ENCODE assay signal across 8 cellular contexts in the genomic region with DNA sequence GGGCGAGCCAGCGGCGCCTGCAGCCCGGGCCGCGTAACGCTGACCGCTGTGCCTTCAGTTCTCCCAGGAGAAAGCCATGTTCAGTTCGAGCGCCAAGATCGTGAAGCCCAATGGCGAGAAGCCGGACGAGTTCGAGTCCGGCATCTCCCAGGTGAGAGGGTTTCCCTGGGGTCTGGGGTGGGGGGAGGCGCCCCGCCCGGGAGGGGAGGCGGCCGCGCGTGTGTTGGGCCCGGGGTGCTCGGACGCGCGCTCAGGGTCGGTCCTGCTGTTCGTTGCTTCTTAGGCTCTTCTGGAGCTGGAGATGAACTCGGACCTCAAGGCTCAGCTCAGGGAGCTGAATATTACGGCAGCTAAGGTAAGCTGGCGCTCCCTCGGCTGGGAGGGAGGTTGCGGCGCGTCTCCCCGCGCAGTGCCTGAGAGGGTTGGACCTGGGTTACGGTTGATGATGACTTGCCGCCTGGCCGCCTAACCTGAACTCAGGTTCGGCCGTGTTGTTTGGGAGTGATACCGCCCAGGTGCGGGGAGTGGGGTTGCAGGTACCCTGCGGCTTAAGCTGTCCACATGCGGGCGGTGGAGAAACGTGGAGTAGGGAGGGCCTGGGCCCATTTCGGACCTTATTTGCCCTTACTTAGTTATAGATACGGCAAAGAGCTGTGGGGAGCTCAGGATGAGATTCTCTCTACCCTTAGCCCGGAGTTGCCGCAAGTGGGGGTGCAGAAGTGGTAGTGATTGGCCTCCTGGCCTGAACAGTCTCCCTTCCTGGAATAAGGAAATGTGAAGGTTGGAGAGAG. TPM values are rescaled to one million over a fixed set of nuclear protein-coding genes. Genes with fewer than 3 reads are reported as not detected.
A peak's percentile ranks its signal among the peaks of the same experiment; 100 is the strongest.
DNase-seq lines count a peak whose midpoint lies in the region; ATAC-seq, FAIRE-seq and TF ChIP-seq lines count a peak whose summit lies in the region.

No MANE protein-coding gene starts in this region.

- H3K27ac ChIP-seq in 22Rv1 = peak overlapping the region; percentile 80
- H3K27ac ChIP-seq in endothelial cell of umbilical vein (ENCODE audit: insufficient read depth, low read depth, low read length) = peak overlapping the region; percentile 54

- TF ChIP-seq CTCF in 22Rv1 (IDR thresholded peaks at IDR 0.05) (no peak), endothelial cell of umbilical vein (IDR thresholded peaks at IDR 0.05; ENCODE audit: extremely low read depth in 1 of 2, insufficient read depth in 1 of 2, low read depth in 1 of 2, low read length in 2 of 2) (no peak), natural killer cell (IDR thresholded peaks at IDR 0.05) (no peak)

- dilution Hi-C loops in endothelial cell of umbilical vein (cut with MboI; ENCODE audit: extremely low pct_ligation_motif_present, low sequenced_read_pairs) = no loop called here

- FAIRE-seq in endothelial cell of umbilical vein (lab: Jason Lieb, UNC) = no peak

- H3K27ac Mint-ChIP-seq in natural killer cell = peak overlapping the region; percentile 91 to 93

- peak overlapping the region; percentile 85 for H3K4me2 ChIP-seq in endothelial cell of umbilical vein (ENCODE audit: insufficient read depth, low read length)

- peaks cover 54% of the 10 kb centered on the region for H3K79me2 ChIP-seq in endothelial cell of umbilical vein (ENCODE audit: control insufficient read depth, insufficient read depth, low read length)

- peak overlapping the region; percentile 37 to 82 (median 73) for H3K4me3 ChIP-seq in endothelial cell of umbilical vein (replicated peaks in 1 of 3; ENCODE audit: insufficient read depth in 1 of 3, low read depth in 1 of 3, low read length in 3 of 3)

- H3K4me3 Mint-ChIP-seq in natural killer cell = peak overlapping the region; percentile 91

- peaks cover 14% of the 10 kb centered on the region for H3K36me3 Mint-ChIP-seq in natural killer cell

- peak overlapping the region; percentile 81 for H3K9ac ChIP-seq in endothelial cell of umbilical vein (replicated peaks; ENCODE audit: extremely low read depth, insufficient read depth, low read length)

- TF ChIP-seq POLR2A in endothelial cell of umbilical vein (IDR thresholded peaks at IDR 0.05; ENCODE audit: low read depth, low read length) = no peak

- peaks cover 31% of the 10 kb centered on the region for H3K4me1 ChIP-seq in endothelial cell of umbilical vein (ENCODE audit: control insufficient read depth, extremely low read depth, insufficient read depth, low read length)

- no peaks in the 10 kb centered on the region for H3K27me3 Mint-ChIP-seq in natural killer cell (ENCODE audit: low read depth in 2 of 2)

- ATAC-seq in GM19372 (IDR thresholded peaks at IDR 0.05; ENCODE audit: low read depth, unreplicated experiment) (peak; percentile 35), HG03457 (IDR thresholded peaks at IDR 0.05; ENCODE audit: unreplicated experiment) (peak; percentile 13), natural killer cell (peak; percentile 29 to 60 (median 50))

- peaks cover 19% of the 10 kb centered on the region for H4K20me1 ChIP-seq in endothelial cell of umbilical vein (replicated peaks; ENCODE audit: control insufficient read depth, extremely low read depth, insufficient read depth, low read length)

- intact Hi-C loops in endothelial cell of umbilical vein (cut with micrococcal nuclease) (loop anchor here (1.0 to 5.0 kb wide), 5 partner anchors 17 to 198 kb away; a partner anchor contains a TSS), natural killer cell (cut with micrococcal nuclease) (loop anchor here (1.0 kb wide), 2 partner anchors 17 to 56 kb away; a partner anchor contains a TSS)

- H3K27me3 ChIP-seq in endothelial cell of umbilical vein (ENCODE audit: control insufficient read depth in 2 of 2, insufficient read depth in 2 of 2, low read length in 2 of 2) = no peaks in the 10 kb centered on the region

- CTCF ChIA-PET in endothelial cell of umbilical vein (lab: Charles Lee) = interaction anchor here (1.3 kb wide), 1 partner anchor 17 kb away, joined by 3 read pairs; a partner anchor contains a TSS

- H2AFZ ChIP-seq in endothelial cell of umbilical vein (ENCODE audit: low read depth, low read length) = no peak overlapping the region

- TSS peak; percentile 31 for BruUV-seq in endothelial cell of umbilical vein (replicated peaks; lab: Mats Ljungman, UMichigan)

- peak; percentile 29 for DNase-seq in activated CD4-positive, alpha-beta T cell treated with anti-CD3 and anti-CD28 coated beads, Interleukin-2, amount 50 U/mL, for 1 hour
- DNase-seq in endothelial cell of umbilical vein (ENCODE audit: low read depth, low spot score) (peak; percentile 27), natural killer cell (no peak), globus pallidus (ENCODE audit: low spot score) (no peak), NCI-H1092 treated with DMSO at 0.1 percent for 48 hours (lab: John Stamatoyannopoulos, UW) (no peak)

- POLR2A ChIA-PET in endothelial cell of umbilical vein (lab: Charles Lee) = interaction anchor here (1.1 to 1.3 kb wide), 3 partner anchors 9 to 57 kb away, joined by 3 to 6 read pairs (median 4); a partner anchor contains a TSS

- H3K36me3 ChIP-seq in endothelial cell of umbilical vein (ENCODE audit: control insufficient read depth in 2 of 2, extremely low read depth in 1 of 2, insufficient read depth in 2 of 2, low read length in 2 of 2) = peaks cover 11 to 30% of the 10 kb centered on the region in 2 experiments

- H3K9me3 Mint-ChIP-seq in natural killer cell = no peaks in the 10 kb centered on the region

- no peaks in the 10 kb centered on the region for H3K9me1 ChIP-seq in endothelial cell of umbilical vein (replicated peaks; ENCODE audit: control insufficient read depth, extremely low read depth, insufficient read depth, low read length)

- peaks cover 39 to 46% of the 10 kb centered on the region in 2 donors for H3K4me1 Mint-ChIP-seq in natural killer cell

- no peaks in the 10 kb centered on the region for H3K9me3 ChIP-seq in endothelial cell of umbilical vein (replicated peaks; ENCODE audit: control insufficient read depth, insufficient read depth, low read length)

TF ChIP-seq in endothelial cell of umbilical vein, 7 proteins besides CTCF, POLR2A, EP300 and RAD21:
- TF ChIP-seq POLR2AphosphoS5 (IDR thresholded peaks at IDR 0.05; ENCODE audit: insufficient read depth, low read depth, low read length) = no peak
- no peak for TF ChIP-seq FOS (IDR thresholded peaks at IDR 0.05; ENCODE audit: borderline replicate concordance, insufficient read depth, low read length)
- no peak for TF ChIP-seq GATA2 (IDR thresholded peaks at IDR 0.05; ENCODE audit: insufficient read depth, insufficient read length, low read depth, low read length)
- TF ChIP-seq JUN (IDR thresholded peaks at IDR 0.05; ENCODE audit: borderline replicate concordance, insufficient read depth, insufficient read length, low read depth) = no peak
- TF ChIP-seq, protein P1, sequence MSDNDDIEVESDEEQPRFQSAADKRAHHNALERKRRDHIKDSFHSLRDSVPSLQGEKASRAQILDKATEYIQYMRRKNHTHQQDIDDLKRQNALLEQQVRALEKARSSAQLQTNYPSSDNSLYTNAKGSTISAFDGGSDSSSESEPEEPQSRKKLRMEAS (IDR thresholded peaks at IDR 0.05; ENCODE audit: insufficient read depth, insufficient read length) = no peak
- no peak for TF ChIP-seq MYC (IDR thresholded peaks at IDR 0.05; ENCODE audit: low read depth, low read length)
- TF ChIP-seq EZH2 (IDR thresholded peaks at IDR 0.05; ENCODE audit: borderline replicate concordance, low read depth, low read length, severe bottlenecking) = no peak

RNA-seq across cellular contexts. Expression of a gene that starts 0.7 kb away (rescaled TPM):
- total RNA-seq in endothelial cell of umbilical vein (1,506 and 1,544 TPM in 2 replicates), natural killer cell (1,000 to 10,000 TPM in 2 of 3 donors, 100 to 1,000 TPM in 1; 815 to 1,068 (median 1,001) TPM)
- 712 and 1,210 TPM in 2 replicates for polyA plus RNA-seq in endothelial cell of umbilical vein
- 1,730 and 1,737 TPM in 2 replicates for polyA plus RNA-seq in endothelial cell of umbilical vein (2011; cell fraction: cytosol; rRNA removed)
- polyA plus RNA-seq in endothelial cell of umbilical vein (2011; cell fraction: nucleus; rRNA removed) = 533 and 585 TPM in 2 replicates
- polyA plus RNA-seq in endothelial cell of umbilical vein (2012) = 1,981 and 2,150 TPM in 2 replicates
- polyA minus RNA-seq in endothelial cell of umbilical vein = 252 and 276 TPM in 2 replicates
- 328 TPM for polyA minus RNA-seq in endothelial cell of umbilical vein (2011; cell fraction: cytosol; rRNA and poly(A)+ RNA removed)
- 72.1 and 75.3 TPM in 2 replicates for polyA minus RNA-seq in endothelial cell of umbilical vein (2011; cell fraction: nucleus; rRNA and poly(A)+ RNA removed)

RNA-seq across cellular contexts. Expression of a gene that starts 17.6 kb away (rescaled TPM):
- total RNA-seq in endothelial cell of umbilical vein (30.8 and 31.4 TPM in 2 replicates), natural killer cell (10 to 100 TPM; 25.6 to 30.6 (median 26.3) TPM)
- 8.3 and 12.8 TPM in 2 replicates for polyA plus RNA-seq in endothelial cell of umbilical vein
- 15.5 and 17.7 TPM in 2 replicates for polyA plus RNA-seq in endothelial cell of umbilical vein (2011; cell fraction: cytosol; rRNA removed)
- polyA plus RNA-seq in endothelial cell of umbilical vein (2011; cell fraction: nucleus; rRNA removed) = 10.7 and 14.4 TPM in 2 replicates
- 26.7 and 36.1 TPM in 2 replicates for polyA plus RNA-seq in endothelial cell of umbilical vein (2012)
- polyA minus RNA-seq in endothelial cell of umbilical vein = 10.6 and 12.7 TPM in 2 replicates
- 16.5 TPM for polyA minus RNA-seq in endothelial cell of umbilical vein (2011; cell fraction: cytosol; rRNA and poly(A)+ RNA removed)
- polyA minus RNA-seq in endothelial cell of umbilical vein (2011; cell fraction: nucleus; rRNA and poly(A)+ RNA removed) = 6.1 and 6.9 TPM in 2 replicates

RNA-seq across cellular contexts. Expression of a gene that starts 19.2 kb away (rescaled TPM):
- total RNA-seq in endothelial cell of umbilical vein = not detected in 2 replicates
- 0.15 and 0.19 TPM in 2 replicates for polyA plus RNA-seq in endothelial cell of umbilical vein
- polyA plus RNA-seq in endothelial cell of umbilical vein (2011; cell fraction: cytosol; rRNA removed) = 0.15 and 0.17 TPM in 2 replicates
- not detected in 2 replicates for polyA plus RNA-seq in endothelial cell of umbilical vein (2011; cell fraction: nucleus; rRNA removed)
- not detected in 2 replicates for polyA plus RNA-seq in endothelial cell of umbilical vein (2012)
- not detected in 2 replicates for polyA minus RNA-seq in endothelial cell of umbilical vein
- not detected for polyA minus RNA-seq in endothelial cell of umbilical vein (2011; cell fraction: cytosol; rRNA and poly(A)+ RNA removed)
- polyA minus RNA-seq in endothelial cell of umbilical vein (2011; cell fraction: nucleus; rRNA and poly(A)+ RNA removed) = not detected in 2 replicates
- total RNA-seq in natural killer cell = under 1 TPM in 1 of 3 donors, not detected in 2; 0.61 TPM

RNA-seq across cellular contexts. Expression of a gene that starts 56.4 kb away (rescaled TPM):
- total RNA-seq in endothelial cell of umbilical vein (42.6 and 49.7 TPM in 2 replicates), natural killer cell (10 to 100 TPM; 15.9 to 23.0 (median 17.4) TPM)
- 30.5 and 38.6 TPM in 2 replicates for polyA plus RNA-seq in endothelial cell of umbilical vein
- polyA plus RNA-seq in endothelial cell of umbilical vein (2011; cell fraction: cytosol; rRNA removed) = 53.2 and 62.1 TPM in 2 replicates
- 39.2 and 42.6 TPM in 2 replicates for polyA plus RNA-seq in endothelial cell of umbilical vein (2011; cell fraction: nucleus; rRNA removed)
- 44.9 and 57.0 TPM in 2 replicates for polyA plus RNA-seq in endothelial cell of umbilical vein (2012)
- 23.4 and 25.1 TPM in 2 replicates for polyA minus RNA-seq in endothelial cell of umbilical vein
- 29.7 TPM for polyA minus RNA-seq in endothelial cell of umbilical vein (2011; cell fraction: cytosol; rRNA and poly(A)+ RNA removed)
- polyA minus RNA-seq in endothelial cell of umbilical vein (2011; cell fraction: nucleus; rRNA and poly(A)+ RNA removed) = 12.2 and 17.3 TPM in 2 replicates

Comparison
In these comparisons a context has a peak if more than half of its experiments do, and no peak if none do; other contexts are left out.
1. DNase-seq: peak in activated CD4-positive, alpha-beta T cell treated with anti-CD3 and anti-CD28 coated beads, Interleukin-2, amount 50 U/mL, for 1 hour (single experiment) and endothelial cell of umbilical vein (single experiment); none in natural killer cell (single experiment), globus pallidus (single experiment) and NCI-H1092 treated with DMSO at 0.1 percent for 48 hours (single experiment).
2. Peak in every context shown above with its lines, with median percentiles within 50 percentile points of each other: ATAC-seq.